25 cellular contexts compared by ENCODE assay signal in genomic region chr17:61872099-61872498, GRCh38.
"Had no signal": no experiment of that assay in that cellular context is flagged by ENCODE, and none has a peak within 500 bp of the region (broad histone marks: within the 10 kb centered on the region; RNA-seq: fewer than 3 reads in every experiment).

No MANE protein-coding gene starts in this region.

- ATAC-seq: foreskin keratinocyte, gastroesophageal sphincter, heart left ventricle, left colon, left lung, left ventricle myocardium superior, lower lobe of right lung, mucosa of descending colon had no signal

- H3K27me3 ChIP-seq: dorsolateral prefrontal cortex, esophagus muscularis mucosa, foreskin keratinocyte, gastroesophageal sphincter, heart left ventricle, hepatocyte, left lung had no signal

- H3K79me2 ChIP-seq: hepatocyte had no signal

- H3K4me3 ChIP-seq: coronary artery, dorsolateral prefrontal cortex, esophagus muscularis mucosa, gastroesophageal sphincter, heart left ventricle, hepatocyte, left lung, lower lobe of right lung, mucosa of descending colon had no signal

- H3K9me3 ChIP-seq: esophagus muscularis mucosa, gastroesophageal sphincter, heart left ventricle, left lung, lower lobe of right lung, mucosa of descending colon had no signal

- H3K27ac ChIP-seq: coronary artery, dorsolateral prefrontal cortex, esophagus muscularis mucosa, foreskin keratinocyte, gastroesophageal sphincter, heart left ventricle, hepatocyte, left lung, lower lobe of right lung had no signal

- DNase-seq: dermis blood vessel endothelial cell; dorsolateral prefrontal cortex; effector CD4-positive, alpha-beta T cell; effector memory CD4-positive, alpha-beta T cell; foreskin keratinocyte; heart left ventricle; hypothalamus; immature natural killer cell; islet precursor cell; kidney; kidney glomerular epithelial cell; left colon; left lung; left ventricle myocardium superior; lower lobe of right lung; mesenchymal stem cell; mucosa of descending colon; naive B cell had no signal

- FAIRE-seq: colon, endothelial cell of umbilical vein, frontal cortex, kidney had no signal

- H3K4me2 ChIP-seq: hepatocyte had no signal

- H3K4me1 ChIP-seq: esophagus muscularis mucosa, foreskin keratinocyte, gastroesophageal sphincter, heart left ventricle, left lung, lower lobe of right lung had no signal

- H2AFZ ChIP-seq: hepatocyte had no signal
